Comparison of ENCODE assay signal across 1 cellular context in genomic region chr6:30282522-30282921, GRCh38.
TF ChIP-seq lines count a peak whose summit lies in the region.

No MANE protein-coding gene starts in this region.

TF ChIP-seq in HCT116, 20 proteins besides CTCF, POLR2A, EP300 and RAD21 (continued from another document):
- TF ChIP-seq ELF1 (IDR thresholded peaks at IDR 0.05; ENCODE audit: borderline replicate concordance, low read depth) = no peak
